8 cellular contexts compared by ENCODE assay signal in genomic region chr4:153345011-153345981, GRCh38. TPM values are rescaled to one million over a fixed set of nuclear protein-coding genes. Genes with fewer than 3 reads are reported as not detected.
DNase-seq lines count a peak whose midpoint lies in the region; ATAC-seq and TF ChIP-seq lines count a peak whose summit lies in the region.

No MANE protein-coding gene starts in this region.

- WGBS in right cardiac atrium: 2% methylated on average over 44 of the region's 44 CpGs

- peak overlapping the region; percentile 36 to 41 (median 37) for H3K27ac Mint-ChIP-seq in IgD-negative memory B cell
- H3K27ac Mint-ChIP-seq in activated naive CD8-positive, alpha-beta T cell treated with anti-CD3 and anti-CD28 coated beads for 36 hours: peak overlapping the region; percentile 92

- H3K4me3 Mint-ChIP-seq in IgD-negative memory B cell: peak overlapping the region; percentile 88 to 98 (median 95)
- H3K4me3 Mint-ChIP-seq in activated naive CD8-positive, alpha-beta T cell treated with anti-CD3 and anti-CD28 coated beads for 36 hours: peak overlapping the region; percentile 92

- peaks cover 19 to 26% (median 20%) of the 10 kb centered on the region in 3 donors for H3K4me1 Mint-ChIP-seq in IgD-negative memory B cell
- peaks cover 10% of the 10 kb centered on the region for H3K4me1 Mint-ChIP-seq in activated naive CD8-positive, alpha-beta T cell treated with anti-CD3 and anti-CD28 coated beads for 36 hours

- ATAC-seq in GM21576 (IDR thresholded peaks at IDR 0.05; ENCODE audit: unreplicated experiment) (peak; percentile 38), right cardiac atrium (peak; percentile 60 to 63)

- peak overlapping the region; percentile 93 for H3K4me2 ChIP-seq in DOHH2 (ENCODE audit: low read length)

- no peak for TF ChIP-seq CTCF in DOHH2 (IDR thresholded peaks at IDR 0.05; ENCODE audit: low read depth, low read length, poor library complexity, severe bottlenecking)

- H3K9me3 ChIP-seq in DOHH2 (ENCODE audit: control insufficient read depth, insufficient read depth, low read length) (no peaks in the 10 kb centered on the region), right cardiac atrium (ENCODE audit: control insufficient read depth, low read length) (no peaks in the 10 kb centered on the region)

- H3K79me2 ChIP-seq in DOHH2 (ENCODE audit: control insufficient read depth, low read length): peaks cover 82% of the 10 kb centered on the region

- intact Hi-C loops in right cardiac atrium (cut with DNase I): loop anchor here (2.0 to 10.0 kb wide), 6 partner anchors 90 to 410 kb away; partner anchors contain the start of gene TMEM131L (in 1 of the 4)

- peak overlapping the region; percentile 74 for H3K4me3 ChIP-seq in DOHH2 (ENCODE audit: low read length)
- H3K4me3 ChIP-seq in right cardiac atrium (ENCODE audit: low read length): peak overlapping the region; percentile 86
- peak overlapping the region; percentile 83 for H3K4me3 ChIP-seq in skeletal muscle cell (ENCODE audit: low read depth, low read length)

- no peaks in the 10 kb centered on the region for H3K9me3 Mint-ChIP-seq in IgD-negative memory B cell
- H3K9me3 Mint-ChIP-seq in activated naive CD8-positive, alpha-beta T cell treated with anti-CD3 and anti-CD28 coated beads for 36 hours: no peaks in the 10 kb centered on the region

- H3K9me2 ChIP-seq in DOHH2 (replicated peaks; ENCODE audit: control insufficient read depth, low read length): no peaks in the 10 kb centered on the region

- H3K27me3 Mint-ChIP-seq in IgD-negative memory B cell: no peaks in the 10 kb centered on the region
- H3K27me3 Mint-ChIP-seq in activated naive CD8-positive, alpha-beta T cell treated with anti-CD3 and anti-CD28 coated beads for 36 hours: peaks cover 9% of the 10 kb centered on the region

- peaks cover 1% of the 10 kb centered on the region for H3K36me3 Mint-ChIP-seq in IgD-negative memory B cell
- peaks cover 18% of the 10 kb centered on the region for H3K36me3 Mint-ChIP-seq in activated naive CD8-positive, alpha-beta T cell treated with anti-CD3 and anti-CD28 coated beads for 36 hours

- peaks cover 89% of the 10 kb centered on the region for H3K4me1 ChIP-seq in DOHH2 (ENCODE audit: control insufficient read depth, low read length)
- H3K4me1 ChIP-seq in right cardiac atrium (ENCODE audit: control insufficient read depth, insufficient read depth, low read length): no peaks in the 10 kb centered on the region

- H3F3A ChIP-seq in DOHH2 (ENCODE audit: control insufficient read depth, insufficient read depth): peaks cover 38% of the 10 kb centered on the region

- H3K36me3 ChIP-seq in DOHH2 (ENCODE audit: control insufficient read depth, low read length): peaks cover 49% of the 10 kb centered on the region

- H3K27me3 ChIP-seq in DOHH2 (ENCODE audit: control insufficient read depth, low read length) (no peaks in the 10 kb centered on the region), right cardiac atrium (ENCODE audit: control insufficient read depth, insufficient read depth) (no peaks in the 10 kb centered on the region)

- H3K27ac ChIP-seq in DOHH2 (ENCODE audit: low read depth, low read length) (peak overlapping the region; percentile 100), right cardiac atrium (ENCODE audit: low read length) (no peak overlapping the region)

- in situ Hi-C loops in SK-MEL-5 (cut with HindIII; ENCODE audit: low pct_unique_long_range_greater_than_20kb, low sequenced_read_pairs): no loop called here

- DNase-seq in SK-MEL-5 (ENCODE audit: low read depth, low spot score): peak; percentile 53
- peak; percentile 51 for DNase-seq in activated naive CD8-positive, alpha-beta T cell treated with anti-CD3 and anti-CD28 coated beads for 36 hours
- peak; percentile 33 to 62 (median 59) for DNase-seq in right cardiac atrium
- no peak for DNase-seq in skeletal muscle cell (ENCODE audit: low read depth)
- DNase-seq in midbrain (lab: John Stamatoyannopoulos, UW): no peak

- H4K20me1 ChIP-seq in DOHH2 (ENCODE audit: control insufficient read depth, insufficient read depth, low read depth, low read length): no peaks in the 10 kb centered on the region

RNA-seq across cellular contexts. Expression of gene MND1, which starts 0.8 kb away (rescaled TPM):
- polyA plus RNA-seq in IgD-negative memory B cell (not detected), right cardiac atrium (0.20 TPM)
- 12.3 and 13.7 TPM in 2 replicates for total RNA-seq in SK-MEL-5 (2014; rRNA removed; shearing (Covaris generic))
- polyA plus RNA-seq in SK-MEL-5 (2015; cell fraction: cytosol; rRNA removed): 10.7 and 12.3 TPM in 2 replicates
- 5.8 and 8.4 TPM in 2 replicates for polyA plus RNA-seq in SK-MEL-5 (2015; cell fraction: nucleus; rRNA removed)
- 10 to 100 TPM; 42.8 to 45.3 TPM for total RNA-seq in activated naive CD8-positive, alpha-beta T cell treated with anti-CD3 and anti-CD28 coated beads for 36 hours
- total RNA-seq in right cardiac atrium: under 1 TPM in 2 of 4 donors, not detected in 2; 0.41 to 0.54 TPM

Comparison
In these comparisons a context has a peak if more than half of its experiments do, and no peak if none do; other contexts are left out.
1. DNase-seq: peak in SK-MEL-5 (single experiment), activated naive CD8-positive, alpha-beta T cell treated with anti-CD3 and anti-CD28 coated beads for 36 hours (single experiment) and right cardiac atrium (3 of 3); none in skeletal muscle cell (single experiment) and midbrain (single experiment).
2. Peak in every context shown above with its lines, with median percentiles within 50 percentile points of each other: H3K4me3 ChIP-seq.